ENCODE assay signal across 8 cellular contexts in genomic region chr5:80125022-80125961, GRCh38.
A peak's percentile ranks its signal among the peaks of the same experiment; 100 is the strongest.
DNase-seq lines count a peak whose midpoint lies in the region; ATAC-seq and TF ChIP-seq lines count a peak whose summit lies in the region.

No MANE protein-coding gene starts in this region.

- H3K9me3 ChIP-seq in Peyer's patch, result no peaks in the 10 kb centered on the region

- no peaks in the 10 kb centered on the region for H3K36me3 ChIP-seq in Peyer's patch

- DNase-seq in Right ventricle myocardium inferior (ENCODE audit: missing footprints) (no peak), cardiac septum (ENCODE audit: low spot score) (no peak), T-cell (no peak), DMS153 (lab: John Stamatoyannopoulos, UW) (no peak), Peyer's patch (no peak), HPDE6-E6E7 (ENCODE audit: extremely low spot score) (no peak)
- no peak for DNase-seq in stimulated activated naive CD8-positive, alpha-beta T cell treated with anti-CD3 and anti-CD28 coated beads, Interleukin-15, amount 100 ng/mL, for 72 hours

- peaks cover 56 to 61% (median 60%) of the 10 kb centered on the region in 3 donors for H3K4me1 Mint-ChIP-seq in T-cell
- H3K4me1 Mint-ChIP-seq in stimulated activated naive CD8-positive, alpha-beta T cell treated with anti-CD3 and anti-CD28 coated beads, Interleukin-15, amount 100 ng/mL, for 72 hours, result peaks cover 46% of the 10 kb centered on the region

- intact Hi-C loops in Right ventricle myocardium inferior (cut with DNase I), result no loop called here
- intact Hi-C loops in cardiac septum (cut with DNase I), result no loop called here

- H3K4me3 Mint-ChIP-seq in T-cell, result peak overlapping the region; percentile 5 to 36 (median 34)
- H3K4me3 Mint-ChIP-seq in stimulated activated naive CD8-positive, alpha-beta T cell treated with anti-CD3 and anti-CD28 coated beads, Interleukin-15, amount 100 ng/mL, for 72 hours, result peak overlapping the region; percentile 52 to 60

- CTCF ChIA-PET in T-cell (lab: Charles Lee), result interaction anchor here (0.6 to 1.5 kb wide), 8 partner anchors 11 to 182 kb away, joined by 3 to 8 read pairs (median 4); no protein-coding TSS in a partner anchor

- peaks cover 31% of the 10 kb centered on the region for H3K36me3 Mint-ChIP-seq in T-cell

- POLR2A ChIA-PET in T-cell (lab: Charles Lee), result interaction anchor here in 1 of 2 donors (1.1 to 1.2 kb wide), 2 partner anchors 14 to 119 kb away, joined by 3 to 5 read pairs; no protein-coding TSS in a partner anchor

- peak overlapping the region; percentile 45 to 80 for H3K27ac Mint-ChIP-seq in T-cell
- peak overlapping the region; percentile 64 to 79 for H3K27ac Mint-ChIP-seq in stimulated activated naive CD8-positive, alpha-beta T cell treated with anti-CD3 and anti-CD28 coated beads, Interleukin-15, amount 100 ng/mL, for 72 hours

- H3K4me1 ChIP-seq in Peyer's patch, result no peaks in the 10 kb centered on the region

- no peak overlapping the region for H3K4me3 ChIP-seq in Peyer's patch

- H3K27me3 ChIP-seq in Peyer's patch, result no peaks in the 10 kb centered on the region

- ATAC-seq in Right ventricle myocardium inferior (peak; percentile 35), HG02885 (IDR thresholded peaks at IDR 0.05; ENCODE audit: poor library complexity, unreplicated experiment) (peak; percentile 82), T-cell (replicated peaks in 1 of 4) (no peak)
- ATAC-seq in stimulated activated naive CD8-positive, alpha-beta T cell treated with anti-CD3 and anti-CD28 coated beads, Interleukin-15, amount 100 ng/mL, for 72 hours, result no peak

- no peak for TF ChIP-seq POLR2A in Peyer's patch (IDR thresholded peaks at IDR 0.05)

- H3K27ac ChIP-seq in Peyer's patch, result peak overlapping the region in 1 of 4 donors; percentile 28

- H3K27me3 Mint-ChIP-seq in T-cell, result no peaks in the 10 kb centered on the region
- H3K27me3 Mint-ChIP-seq in stimulated activated naive CD8-positive, alpha-beta T cell treated with anti-CD3 and anti-CD28 coated beads, Interleukin-15, amount 100 ng/mL, for 72 hours, result no peaks in the 10 kb centered on the region

- peaks cover under 1 to 7% (median under 1%) of the 10 kb centered on the region in 3 donors for H3K9me3 Mint-ChIP-seq in T-cell
- H3K9me3 Mint-ChIP-seq in stimulated activated naive CD8-positive, alpha-beta T cell treated with anti-CD3 and anti-CD28 coated beads, Interleukin-15, amount 100 ng/mL, for 72 hours, result peaks cover under 1 to 5% of the 10 kb centered on the region in 2 donors

- TF ChIP-seq CTCF in Peyer's patch (IDR thresholded peaks at IDR 0.05), result no peak

Comparison
In these comparisons a context has a peak if more than half of its experiments do, and no peak if none do; other contexts are left out.
1. ATAC-seq: peak in Right ventricle myocardium inferior (single experiment) and HG02885 (single experiment); none in T-cell (0 of 4) and stimulated activated naive CD8-positive, alpha-beta T cell treated with anti-CD3 and anti-CD28 coated beads, Interleukin-15, amount 100 ng/mL, for 72 hours (single experiment).